30 cellular contexts compared by ENCODE assay signal in the genomic region with DNA sequence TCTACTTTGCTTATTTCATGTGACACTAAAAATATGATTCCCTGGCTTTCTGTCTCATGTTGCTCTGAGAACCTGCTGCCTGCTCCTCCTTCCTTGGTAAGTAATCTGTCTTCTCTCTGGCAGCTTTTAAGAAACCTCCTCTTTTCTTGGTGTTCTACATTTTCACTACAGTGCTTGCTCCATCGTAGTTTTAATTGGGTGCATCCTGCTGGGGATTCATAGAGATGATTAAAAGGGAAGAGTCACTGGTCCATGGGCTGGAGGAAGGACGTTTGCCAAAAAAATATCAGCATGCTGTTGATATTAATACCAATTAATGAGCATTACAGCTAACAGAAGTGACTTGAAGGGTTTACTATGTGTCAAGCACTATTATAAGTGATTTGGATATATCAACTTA.
"Had no signal": no experiment of that assay in that cellular context is flagged by ENCODE, and none has a peak within 500 bp of the region (broad histone marks: within the 10 kb centered on the region; RNA-seq: fewer than 3 reads in every experiment).

No MANE protein-coding gene starts in this region.

- H3K27ac Mint-ChIP-seq: activated CD4-positive, alpha-beta memory T cell treated with anti-CD3 and anti-CD28 coated beads, Interleukin-2, amount 10 ng/mL, durations not matched to agents 7 days and 5 days; activated CD4-positive, alpha-beta T cell treated with anti-CD3 and anti-CD28 coated beads, Interleukin-2, amount 10 ng/mL, durations not matched to agents 7 days and 5 days; activated naive CD4-positive, alpha-beta T cell treated with anti-CD3 and anti-CD28 coated beads for 36 hours; activated naive CD4-positive, alpha-beta T cell treated with anti-CD3 and anti-CD28 coated beads, Interleukin-2, amount 50 U/mL, for 24 hours; activated naive CD8-positive, alpha-beta T cell treated with anti-CD3 and anti-CD28 coated beads for 36 hours; activated naive CD8-positive, alpha-beta T cell treated with anti-CD3 and anti-CD28 coated beads, Interleukin-2, amount 50 U/mL, for 24 hours; activated T-helper 1 cell treated with anti-CD3 and anti-CD28 coated beads, Interleukin-12 subunit alpha, Interleukin-12 subunit beta, Interleukin-2, Interleukin-4 antibody, amounts not matched to agents 30 ng/mL and 10 ng/mL and 1 ng/mL, durations not matched to agents 14 hours and 24 hours and 36 hours; activated T-helper 2 cell treated with anti-CD3 and anti-CD28 coated beads, Interferon-gamma antibody, Interleukin-2, Interleukin-4, amounts not matched to agents 10 μg/mL and 5 μg/mL and 100 μg/mL, durations not matched to agents 14 hours and 24 hours and 36 hours; endodermal cell; WTC11 had no signal

- H3K36me3 Mint-ChIP-seq: activated naive CD4-positive, alpha-beta T cell treated with anti-CD3 and anti-CD28 coated beads, Interleukin-2, amount 50 U/mL, for 24 hours; activated naive CD8-positive, alpha-beta T cell treated with anti-CD3 and anti-CD28 coated beads for 36 hours; WTC11 had no signal

- H3K9me3 Mint-ChIP-seq: activated CD4-positive, alpha-beta memory T cell treated with anti-CD3 and anti-CD28 coated beads, Interleukin-2, amount 10 ng/mL, durations not matched to agents 7 days and 5 days; activated CD4-positive, alpha-beta T cell treated with anti-CD3 and anti-CD28 coated beads, Interleukin-2, amount 10 ng/mL, durations not matched to agents 7 days and 5 days; activated naive CD4-positive, alpha-beta T cell treated with anti-CD3 and anti-CD28 coated beads for 36 hours; activated naive CD4-positive, alpha-beta T cell treated with anti-CD3 and anti-CD28 coated beads, Interleukin-2, amount 50 U/mL, for 24 hours; activated naive CD8-positive, alpha-beta T cell treated with anti-CD3 and anti-CD28 coated beads for 36 hours; activated naive CD8-positive, alpha-beta T cell treated with anti-CD3 and anti-CD28 coated beads, Interleukin-2, amount 50 U/mL, for 24 hours; activated T-cell treated with anti-CD3 and anti-CD28 coated beads, Interleukin-2, amount 50 U/mL, for 4 hours; activated T-helper 1 cell treated with anti-CD3 and anti-CD28 coated beads, Interleukin-12 subunit alpha, Interleukin-12 subunit beta, Interleukin-2, Interleukin-4 antibody, amounts not matched to agents 30 ng/mL and 10 ng/mL and 1 ng/mL, durations not matched to agents 14 hours and 24 hours and 36 hours; activated T-helper 2 cell treated with anti-CD3 and anti-CD28 coated beads, Interferon-gamma antibody, Interleukin-2, Interleukin-4, amounts not matched to agents 10 μg/mL and 5 μg/mL and 100 μg/mL, durations not matched to agents 14 hours and 24 hours and 36 hours; endodermal cell; WTC11 had no signal

- H3K9me3 ChIP-seq: adrenal gland, body of pancreas, breast epithelium, colonic mucosa had no signal

- ATAC-seq: activated naive CD8-positive, alpha-beta T cell treated with anti-CD3 and anti-CD28 coated beads, Interleukin-2, amount 50 U/mL, for 24 hours; activated T-cell treated with anti-CD3 and anti-CD28 coated beads, Interleukin-2, amount 50 U/mL, for 4 hours; body of pancreas; esophagus mucosa; WTC11 had no signal

- H3K27me3 ChIP-seq: body of pancreas, cardiac muscle cell, colonic mucosa had no signal

- H3K27ac ChIP-seq: adrenal gland, body of pancreas, breast epithelium, cardiac muscle cell, colonic mucosa, dorsolateral prefrontal cortex had no signal

- H3K36me3 ChIP-seq: adrenal gland, breast epithelium, cardiac muscle cell, colonic mucosa had no signal

- DNase-seq: activated CD4-positive, alpha-beta memory T cell treated with anti-CD3 and anti-CD28 coated beads, Interleukin-2, amount 10 ng/mL, durations not matched to agents 7 days and 5 days; activated CD4-positive, alpha-beta T cell treated with anti-CD3 and anti-CD28 coated beads for 1 hour; activated CD4-positive, alpha-beta T cell treated with anti-CD3 and anti-CD28 coated beads for 4 hours; activated CD4-positive, alpha-beta T cell treated with anti-CD3 and anti-CD28 coated beads, Interleukin-2, amount 10 ng/mL, durations not matched to agents 7 days and 5 days; activated CD4-positive, alpha-beta T cell treated with anti-CD3 and anti-CD28 coated beads, Interleukin-2, amount 50 U/mL, for 4 hours; activated CD8-positive, alpha-beta memory T cell treated with anti-CD3 and anti-CD28 coated beads for 24 hours; activated effector memory CD4-positive, alpha-beta T cell treated with anti-CD3 and anti-CD28 coated beads, Interleukin-2, amount 50 U/mL, for 16 hours; activated naive CD4-positive, alpha-beta T cell treated with anti-CD3 and anti-CD28 coated beads for 36 hours; activated naive CD8-positive, alpha-beta T cell treated with anti-CD3 and anti-CD28 coated beads for 36 hours; activated naive CD8-positive, alpha-beta T cell treated with anti-CD3 and anti-CD28 coated beads, Interleukin-2, amount 50 U/mL, for 24 hours; activated T-cell treated with anti-CD3 and anti-CD28 coated beads, Interleukin-2, amount 50 U/mL, for 4 hours; adrenal gland; amygdala; aorta; body of pancreas; central memory CD4-positive, alpha-beta T cell; cerebellar nuclear complex; colonic mucosa; dorsolateral prefrontal cortex; effector memory CD4-positive, alpha-beta T cell; endodermal cell; foreskin fibroblast; T-helper 2 cell had no signal

- H3K4me3 Mint-ChIP-seq: activated CD4-positive, alpha-beta memory T cell treated with anti-CD3 and anti-CD28 coated beads, Interleukin-2, amount 10 ng/mL, durations not matched to agents 7 days and 5 days; activated CD4-positive, alpha-beta T cell treated with anti-CD3 and anti-CD28 coated beads, Interleukin-2, amount 10 ng/mL, durations not matched to agents 7 days and 5 days; activated naive CD4-positive, alpha-beta T cell treated with anti-CD3 and anti-CD28 coated beads for 36 hours; activated naive CD4-positive, alpha-beta T cell treated with anti-CD3 and anti-CD28 coated beads, Interleukin-2, amount 50 U/mL, for 24 hours; activated naive CD8-positive, alpha-beta T cell treated with anti-CD3 and anti-CD28 coated beads for 36 hours; activated naive CD8-positive, alpha-beta T cell treated with anti-CD3 and anti-CD28 coated beads, Interleukin-2, amount 50 U/mL, for 24 hours; activated T-cell treated with anti-CD3 and anti-CD28 coated beads, Interleukin-2, amount 50 U/mL, for 4 hours; activated T-helper 1 cell treated with anti-CD3 and anti-CD28 coated beads, Interleukin-12 subunit alpha, Interleukin-12 subunit beta, Interleukin-2, Interleukin-4 antibody, amounts not matched to agents 30 ng/mL and 10 ng/mL and 1 ng/mL, durations not matched to agents 14 hours and 24 hours and 36 hours; endodermal cell; WTC11 had no signal

- H3K4me1 Mint-ChIP-seq: activated CD4-positive, alpha-beta memory T cell treated with anti-CD3 and anti-CD28 coated beads, Interleukin-2, amount 10 ng/mL, durations not matched to agents 7 days and 5 days; activated CD4-positive, alpha-beta T cell treated with anti-CD3 and anti-CD28 coated beads, Interleukin-2, amount 10 ng/mL, durations not matched to agents 7 days and 5 days; activated naive CD4-positive, alpha-beta T cell treated with anti-CD3 and anti-CD28 coated beads, Interleukin-2, amount 50 U/mL, for 24 hours; activated naive CD8-positive, alpha-beta T cell treated with anti-CD3 and anti-CD28 coated beads for 36 hours; activated naive CD8-positive, alpha-beta T cell treated with anti-CD3 and anti-CD28 coated beads, Interleukin-2, amount 50 U/mL, for 24 hours had no signal

- H3K4me1 ChIP-seq: adrenal gland, body of pancreas, breast epithelium, colonic mucosa had no signal

- H3K4me3 ChIP-seq: adrenal gland, body of pancreas, breast epithelium, cardiac muscle cell, colonic mucosa, dorsolateral prefrontal cortex had no signal
